Comparison of ENCODE assay signal across 15 cellular contexts in genomic region chr1:44390277-44390676, GRCh38.
A peak's percentile ranks its signal among the peaks of the same experiment; 100 is the strongest.
DNase-seq lines count a peak whose midpoint lies in the region; ATAC-seq lines count a peak whose summit lies in the region.
"Had no signal": no experiment of that assay in that cellular context is flagged by ENCODE, and none has a peak within 500 bp of the region (broad histone marks: within the 10 kb centered on the region; RNA-seq: fewer than 3 reads in every experiment).

No MANE protein-coding gene starts in this region.

- no peak overlapping the region for H3K4me3 ChIP-seq in adipocyte (ENCODE audit: low read length)
- H3K4me3 ChIP-seq: esophagus muscularis mucosa, SK-N-MC had no signal

- no peaks in the 10 kb centered on the region for H3K9me3 Mint-ChIP-seq in stimulated activated effector memory CD8-positive, alpha-beta T cell treated with anti-CD3 and anti-CD28 coated beads, Interleukin-12 subunit alpha, Interleukin-12 subunit beta, amount 100 ng/mL, for 72 hours

- DNase-seq in AG20443 (ENCODE audit: low spot score) (peak; percentile 86), HS-27A (ENCODE audit: low read depth) (peak; percentile 86), adipocyte (ENCODE audit: low read depth) (peak; percentile 89), iris pigment epithelial cell (ENCODE audit: low read depth) (peak; percentile 85), NCI-H446 treated with DMSO at 0.1 percent for 48 hours (lab: John Stamatoyannopoulos, UW) (no peak)
- DNase-seq in stimulated activated effector memory CD8-positive, alpha-beta T cell treated with anti-CD3 and anti-CD28 coated beads, Interleukin-12 subunit alpha, Interleukin-12 subunit beta, amount 100 ng/mL, for 72 hours (ENCODE audit: low spot score in 2 of 2), result no peak
- DNase-seq: cerebellar nuclear complex, Kasumi-1, left cardiac atrium, NCI-H446 had no signal

- no peaks in the 10 kb centered on the region for H3K4me1 ChIP-seq in adipocyte (ENCODE audit: control insufficient read depth, insufficient read depth, low read length)
- H3K4me1 ChIP-seq: esophagus muscularis mucosa had no signal

- no peak for ATAC-seq in HG03135 (IDR thresholded peaks at IDR 0.05; ENCODE audit: unreplicated experiment)
- no peak for ATAC-seq in GM18519 (IDR thresholded peaks at IDR 0.05; ENCODE audit: low FRiP score, unreplicated experiment)
- no peak for ATAC-seq in stimulated activated effector memory CD8-positive, alpha-beta T cell treated with anti-CD3 and anti-CD28 coated beads, Interleukin-12 subunit alpha, Interleukin-12 subunit beta, amount 100 ng/mL, for 72 hours
- ATAC-seq: left cardiac atrium had no signal

- H3K4me3 Mint-ChIP-seq in stimulated activated effector memory CD8-positive, alpha-beta T cell treated with anti-CD3 and anti-CD28 coated beads, Interleukin-12 subunit alpha, Interleukin-12 subunit beta, amount 100 ng/mL, for 72 hours, result no peak overlapping the region
- H3K4me3 Mint-ChIP-seq: nephron had no signal

- no peaks in the 10 kb centered on the region for H3K4me1 Mint-ChIP-seq in stimulated activated effector memory CD8-positive, alpha-beta T cell treated with anti-CD3 and anti-CD28 coated beads, Interleukin-12 subunit alpha, Interleukin-12 subunit beta, amount 100 ng/mL, for 72 hours
- H3K4me1 Mint-ChIP-seq: nephron had no signal

- H3K9ac ChIP-seq in adipocyte (ENCODE audit: low read length), result no peak overlapping the region

- peaks cover 22% of the 10 kb centered on the region for H3K27me3 ChIP-seq in adipocyte (replicated peaks; ENCODE audit: control insufficient read depth, insufficient read depth, low read length)

- H3K27ac Mint-ChIP-seq in stimulated activated effector memory CD8-positive, alpha-beta T cell treated with anti-CD3 and anti-CD28 coated beads, Interleukin-12 subunit alpha, Interleukin-12 subunit beta, amount 100 ng/mL, for 72 hours, result no peak overlapping the region
- H3K27ac Mint-ChIP-seq: nephron had no signal

- no peaks in the 10 kb centered on the region for H3K36me3 Mint-ChIP-seq in stimulated activated effector memory CD8-positive, alpha-beta T cell treated with anti-CD3 and anti-CD28 coated beads, Interleukin-12 subunit alpha, Interleukin-12 subunit beta, amount 100 ng/mL, for 72 hours

- H3K36me3 ChIP-seq in adipocyte (ENCODE audit: control insufficient read depth, insufficient read depth, low read length, severe bottlenecking), result no peaks in the 10 kb centered on the region
- H3K36me3 ChIP-seq: esophagus muscularis mucosa had no signal

- H3K9me3 ChIP-seq in adipocyte (ENCODE audit: control insufficient read depth, low read length), result no peaks in the 10 kb centered on the region
- H3K9me3 ChIP-seq: esophagus muscularis mucosa had no signal

Comparison
In these comparisons a context has a peak if more than half of its experiments do, and no peak if none do; other contexts are left out.
1. DNase-seq: peak in AG20443 (single experiment), HS-27A (single experiment), adipocyte (single experiment) and iris pigment epithelial cell (single experiment); none in NCI-H446 treated with DMSO at 0.1 percent for 48 hours (single experiment) and stimulated activated effector memory CD8-positive, alpha-beta T cell treated with anti-CD3 and anti-CD28 coated beads, Interleukin-12 subunit alpha, Interleukin-12 subunit beta, amount 100 ng/mL, for 72 hours (0 of 2).